In the genomic region with DNA sequence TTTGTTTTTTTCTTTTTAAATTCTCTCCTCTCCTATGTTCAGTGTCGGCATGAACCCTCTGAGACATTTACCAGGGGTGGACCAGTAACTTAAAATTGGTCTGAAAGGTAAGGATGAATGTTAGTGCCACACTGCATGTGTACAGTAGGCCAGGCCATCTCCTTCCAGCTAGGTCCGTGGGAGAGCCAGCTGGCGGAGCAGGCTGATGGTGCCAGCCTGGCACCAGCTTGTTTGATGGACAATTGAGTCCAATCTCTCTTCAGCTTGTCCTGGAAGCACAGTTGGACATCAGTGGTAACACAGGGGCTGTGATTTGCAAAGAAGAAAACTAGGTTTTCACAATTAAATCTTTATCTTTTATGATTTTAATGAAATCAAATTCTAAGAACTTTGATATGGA, we compare ENCODE assay signal across 9 cellular contexts.
DNase-seq lines count a peak whose midpoint lies in the region; TF ChIP-seq lines count a peak whose summit lies in the region.
"Had no signal": no experiment of that assay in that cellular context is flagged by ENCODE, and none has a peak within 500 bp of the region (broad histone marks: within the 10 kb centered on the region; RNA-seq: fewer than 3 reads in every experiment).

No MANE protein-coding gene starts in this region.

- H3F3A ChIP-seq in Loucy (ENCODE audit: low read depth): no peaks in the 10 kb centered on the region

- intact Hi-C loops in dorsolateral prefrontal cortex (cut with DNase I) (loop anchor here in 1 of 2 donors (1.0 kb wide), 1 partner anchor 135 kb away; no protein-coding TSS in a partner anchor), posterior cingulate gyrus (cut with DNase I) (loop anchor here (5.0 kb wide), 1 partner anchor 132 kb away; no protein-coding TSS in a partner anchor)

- DNase-seq in G401 (ENCODE audit: low spot score) (peak; percentile 90), dorsolateral prefrontal cortex (peak in 5 of 10 donors; percentile 33 to 80 (median 50)), posterior cingulate gyrus (peak in 6 of 10 donors; percentile 23 to 91 (median 35)), MG63 (no peak), COLO829 (ENCODE audit: low spot score) (no peak), NCI-H146 treated with DMSO at 0.1 percent for 48 hours (lab: John Stamatoyannopoulos, UW; ENCODE audit: unreplicated experiment) (no peak), NOMO-1 treated with dmso at 0.1 percent for 144 hours (lab: John Stamatoyannopoulos, UW; ENCODE audit: unreplicated experiment) (no peak)
- DNase-seq: NCI-H2171 had no signal

- TF ChIP-seq CTCF in Loucy (conservative IDR thresholded peaks at IDR 0.05; ENCODE audit: low read length) (no peak), dorsolateral prefrontal cortex (IDR thresholded peaks at IDR 0.05 in 54 of 56, conservative IDR thresholded peaks at IDR 0.05 in 2 of 56; ENCODE audit: low read depth in 1 of 56, partially characterized antibody in 56 of 56) (no peak)

- no peaks in the 10 kb centered on the region for H3K9me2 ChIP-seq in Loucy (replicated peaks; ENCODE audit: low read depth, low read length)

- H3K36me3 ChIP-seq in Loucy (ENCODE audit: insufficient read depth, low read length) (peaks cover 3% of the 10 kb centered on the region; the same call in 1 of the 2 replicates), MG63 (no peaks in the 10 kb centered on the region)

- H3K4me3 ChIP-seq in Loucy (ENCODE audit: low read length, poor library complexity, severe bottlenecking): peak overlapping the region; percentile 72
- H3K4me3 ChIP-seq in dorsolateral prefrontal cortex: peak overlapping the region in 43 of 59 donors; percentile 11 to 59 (median 43)
- no peak overlapping the region for H3K4me3 ChIP-seq in MG63

- H3K9ac ChIP-seq in Loucy (ENCODE audit: low read depth, low read length, poor library complexity, severe bottlenecking): peak overlapping the region; percentile 54

- H3K4me1 ChIP-seq in Loucy (ENCODE audit: insufficient read depth, low read length, poor library complexity, severe bottlenecking): peaks cover 16% of the 10 kb centered on the region

- in situ Hi-C loops in G401 (cut with HindIII; ENCODE audit: low sequenced_read_pairs): no loop called here

- H3K79me2 ChIP-seq in Loucy (ENCODE audit: insufficient read depth, low read length): no peaks in the 10 kb centered on the region

- H3K27ac ChIP-seq in dorsolateral prefrontal cortex: peak overlapping the region in 50 of 59 donors; percentile 0 to 84 (median 56)

- peak overlapping the region; percentile 32; the same call in 1 of the 2 replicates for H2AFZ ChIP-seq in Loucy (ENCODE audit: low read length)

- peak overlapping the region; percentile 80 for H3K4me2 ChIP-seq in Loucy (ENCODE audit: low read depth, low read length, poor library complexity, severe bottlenecking)

- no peaks in the 10 kb centered on the region for H4K20me1 ChIP-seq in Loucy (ENCODE audit: insufficient read depth, low read length, poor library complexity, severe bottlenecking)

- H3K27me3 ChIP-seq in Loucy (ENCODE audit: insufficient read depth, low read length, poor library complexity, severe bottlenecking): no peaks in the 10 kb centered on the region
- H3K27me3 ChIP-seq in dorsolateral prefrontal cortex: no peaks in the 10 kb centered on the region
- no peaks in the 10 kb centered on the region for H3K27me3 ChIP-seq in MG63

- H3K9me3 ChIP-seq in Loucy (ENCODE audit: insufficient read depth, low read depth, low read length) (no peaks in the 10 kb centered on the region), MG63 (no peaks in the 10 kb centered on the region)

Comparison
In these comparisons a context has a peak if more than half of its experiments do, and no peak if none do; other contexts are left out.
1. DNase-seq: peak in G401 (single experiment) and posterior cingulate gyrus (6 of 10); none in MG63 (single experiment), COLO829 (single experiment), NCI-H146 treated with DMSO at 0.1 percent for 48 hours (single experiment) and NOMO-1 treated with dmso at 0.1 percent for 144 hours (single experiment).